ENCODE assay signal across 8 cellular contexts in genomic region chr1:212477014-212477679, GRCh38. TPM values are rescaled to one million over a fixed set of nuclear protein-coding genes. Genes with fewer than 3 reads are reported as not detected.
DNase-seq lines count a peak whose midpoint lies in the region; ATAC-seq and TF ChIP-seq lines count a peak whose summit lies in the region.

No MANE protein-coding gene starts in this region.

- peak overlapping the region; percentile 54 to 87 (median 69) for H3K27ac Mint-ChIP-seq in CD14-positive monocyte

- H3K4me1 Mint-ChIP-seq in CD14-positive monocyte = peaks cover 19% of the 10 kb centered on the region

- peaks cover 5 to 21% (median 8%) of the 10 kb centered on the region in 3 donors for H3K27me3 Mint-ChIP-seq in CD14-positive monocyte (ENCODE audit: low read depth in 3 of 3)

- ATAC-seq in GM19324 (IDR thresholded peaks at IDR 0.05; ENCODE audit: low FRiP score, unreplicated experiment) (peak; percentile 83), HG03378 (IDR thresholded peaks at IDR 0.05; ENCODE audit: unreplicated experiment) (peak; percentile 92)

- H3K36me3 Mint-ChIP-seq in CD14-positive monocyte = no peaks in the 10 kb centered on the region

- H3K4me3 Mint-ChIP-seq in CD14-positive monocyte = peak overlapping the region; percentile 31 to 59

- no peaks in the 10 kb centered on the region for H3K9me3 Mint-ChIP-seq in CD14-positive monocyte

- DNase-seq in CD14-positive monocyte (ENCODE audit: low spot score) (peak; percentile 88), NCI-H510A (lab: John Stamatoyannopoulos, UW) (peak; percentile 60), cerebellar cortex (ENCODE audit: low spot score) (peak; percentile 89), kidney tubule cell (ENCODE audit: low spot score) (peak; percentile 91)
- DNase-seq in activated CD4-positive, CD25-positive, alpha-beta regulatory T cell treated with anti-CD3 and anti-CD28 coated beads, Interleukin-2, amount 50 U/mL, for 72 hours = peak; percentile 66
- DNase-seq in stimulated activated CD4-positive, alpha-beta T cell treated with anti-CD3 and anti-CD28 coated beads, Interleukin-4, amount 100 ng/mL, for 24 hours = peak; percentile 83

- peak; percentile 83 for TF ChIP-seq CTCF in CD14-positive monocyte (IDR thresholded peaks at IDR 0.05)

- intact Hi-C loops in CD14-positive monocyte (cut with micrococcal nuclease) = loop anchor here in 1 of 2 donors (5.0 kb wide), 1 partner anchor 155 kb away; no protein-coding TSS in a partner anchor

RNA-seq across cellular contexts. Expression of gene NENF, which starts 44.4 kb away (rescaled TPM):
- polyA plus RNA-seq in CD14-positive monocyte = 10 to 100 TPM; 42.3 to 56.4 TPM

Comparison
In these comparisons a context has a peak if more than half of its experiments do, and no peak if none do; other contexts are left out.
1. Peak in every context shown above with its lines: DNase-seq and ATAC-seq.